Comparison of ENCODE assay signal across 8 cellular contexts in the genomic region with DNA sequence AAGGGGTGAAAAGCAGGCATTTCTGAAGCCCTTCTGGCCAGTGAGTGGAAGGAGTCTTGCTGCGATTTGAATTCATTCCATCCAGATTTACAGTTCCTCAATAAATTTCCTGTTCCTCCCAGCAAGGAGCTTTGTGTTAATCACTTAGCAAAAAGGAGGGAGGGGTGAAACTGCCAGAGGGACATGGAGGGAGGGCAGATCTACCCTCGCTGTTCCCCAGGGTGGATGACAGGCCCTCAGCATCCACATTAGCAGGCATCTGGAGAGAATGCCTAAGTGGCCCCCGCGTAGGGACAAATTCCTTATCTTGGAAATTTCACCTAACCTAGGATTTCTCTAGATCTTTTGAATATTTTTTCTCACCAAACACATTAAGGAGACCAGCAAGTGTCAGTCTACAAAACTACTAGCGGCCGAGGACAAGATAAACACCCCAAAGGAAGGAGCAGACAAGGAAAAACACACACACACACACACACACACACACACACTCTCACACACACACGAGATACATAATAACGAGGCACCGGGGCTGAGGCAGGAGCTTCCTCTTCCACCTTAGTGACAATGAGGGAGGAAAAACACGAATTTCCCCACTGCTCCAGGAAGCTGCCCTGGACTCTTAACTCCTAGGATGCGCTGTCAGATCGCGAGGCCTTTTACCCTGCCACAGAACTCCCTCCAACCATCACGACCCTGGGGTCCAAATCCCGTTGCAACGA. TPM values are rescaled to one million over a fixed set of nuclear protein-coding genes. Genes with fewer than 3 reads are reported as not detected.
DNase-seq lines count a peak whose midpoint lies in the region; ATAC-seq and TF ChIP-seq lines count a peak whose summit lies in the region.

No MANE protein-coding gene starts in this region.

- DNase-seq in DMS 273 (lab: John Stamatoyannopoulos, UW; ENCODE audit: unreplicated experiment), result peak; percentile 54
- no peak for DNase-seq in DMS 273 treated with DMSO at 0.1 percent for 48 hours (lab: John Stamatoyannopoulos, UW)
- peak; percentile 23 for DNase-seq in PC-3
- DNase-seq in dermis microvascular lymphatic vessel endothelial cell (ENCODE audit: low read depth in 2 of 2), result peak; percentile 14 to 55
- DNase-seq in mesothelial cell of epicardium (ENCODE audit: low spot score in 2 of 2, unreplicated experiment in 2 of 2), result no peak
- DNase-seq in activated CD4-positive, CD25-positive, alpha-beta regulatory T cell (lab: John Stamatoyannopoulos, UW), result no peak
- no peak for DNase-seq in stimulated activated CD4-positive, alpha-beta T cell treated with anti-CD3 and anti-CD28 coated beads, Interleukin-15, amount 100 ng/mL, for 24 hours

- peak overlapping the region; percentile 88 for H3K9ac ChIP-seq in PC-3 (ENCODE audit: low read length)

- peaks cover 14% of the 10 kb centered on the region for H3K4me1 ChIP-seq in PC-3 (ENCODE audit: insufficient read depth, low read length)

- no TSS peak for BruUV-seq in PC-3 (replicated peaks; lab: Mats Ljungman, UMichigan)

- no peaks in the 10 kb centered on the region for H3K9me3 Mint-ChIP-seq in mesothelial cell of epicardium

- H3K27ac Mint-ChIP-seq in mesothelial cell of epicardium, result peak overlapping the region; percentile 99

- H3K36me3 ChIP-seq in PC-3 (ENCODE audit: low read depth, low read length), result peaks cover 35% of the 10 kb centered on the region

- POLR2A ChIA-PET in PC-3 (lab: Charles Lee; ENCODE audit: unreplicated experiment), result no interaction called here

- TF ChIP-seq CTCF in PC-3 (conservative IDR thresholded peaks at IDR 0.05; ENCODE audit: low read depth, low read length), result no peak
- no peak for TF ChIP-seq CTCF in mesothelial cell of epicardium (IDR thresholded peaks at IDR 0.05; ENCODE audit: unreplicated experiment)

- peaks cover 38% of the 10 kb centered on the region for H3K79me2 ChIP-seq in PC-3 (ENCODE audit: low read length)

- no peaks in the 10 kb centered on the region for H3F3A ChIP-seq in PC-3 (ENCODE audit: low read length, unreplicated experiment)

- no peaks in the 10 kb centered on the region for H3K27me3 ChIP-seq in PC-3 (ENCODE audit: low read length)

- peaks cover 21% of the 10 kb centered on the region for H4K20me1 ChIP-seq in PC-3 (ENCODE audit: low read length)

- H3K4me3 Mint-ChIP-seq in mesothelial cell of epicardium, result peak overlapping the region; percentile 97

- H3K4me3 ChIP-seq in PC-3 (ENCODE audit: low read length), result peak overlapping the region; percentile 93

- H3K4me2 ChIP-seq in PC-3 (ENCODE audit: low read length), result peak overlapping the region; percentile 92

- H3K4me1 Mint-ChIP-seq in mesothelial cell of epicardium, result peaks cover 86% of the 10 kb centered on the region

- H3K27ac ChIP-seq in PC-3 (ENCODE audit: low read length), result peak overlapping the region; percentile 48

- no peaks in the 10 kb centered on the region for H3K27me3 Mint-ChIP-seq in mesothelial cell of epicardium (ENCODE audit: low read depth)

- H2AFZ ChIP-seq in PC-3 (ENCODE audit: low read length), result peak overlapping the region; percentile 85

- no peaks in the 10 kb centered on the region for H3K9me3 ChIP-seq in PC-3 (ENCODE audit: low read length)

- intact Hi-C loops in PC-3 (cut with micrococcal nuclease), result no loop called here

- CTCF ChIA-PET in PC-3 (lab: Charles Lee), result interaction anchor here (1.0 to 3.1 kb wide), 2 partner anchors 19 to 47 kb away, joined by 3 to 18 read pairs; no protein-coding TSS in a partner anchor

- ATAC-seq in PC-3 (peak; percentile 8), GM18907 (IDR thresholded peaks at IDR 0.05; ENCODE audit: unreplicated experiment) (no peak)

- H3K36me3 Mint-ChIP-seq in mesothelial cell of epicardium, result peaks cover 5% of the 10 kb centered on the region

- no peaks in the 10 kb centered on the region for H3K9me2 ChIP-seq in PC-3 (replicated peaks; ENCODE audit: low read length)

RNA-seq across cellular contexts. Expression of a gene that starts 1.0 kb away (rescaled TPM):
- 10.1 and 12.2 TPM in 2 replicates for total RNA-seq in PC-3 (2014; rRNA removed)
- 11.2 and 15.9 TPM in 2 replicates for total RNA-seq in dermis microvascular lymphatic vessel endothelial cell
- 57.8 to 61.7 TPM (median 60.6 TPM) in 3 replicates for total RNA-seq in mesothelial cell of epicardium

RNA-seq across cellular contexts. Expression of a gene that starts 37.6 kb away (rescaled TPM):
- total RNA-seq in PC-3 (2014; rRNA removed), result not detected in 2 replicates
- under 0.01 TPM in 1 of 2 replicates, not detected in the other for total RNA-seq in dermis microvascular lymphatic vessel endothelial cell
- not detected in 3 replicates for total RNA-seq in mesothelial cell of epicardium

Comparison
In these comparisons a context has a peak if more than half of its experiments do, and no peak if none do; other contexts are left out.
1. DNase-seq: peak in DMS 273 (single experiment), PC-3 (single experiment) and dermis microvascular lymphatic vessel endothelial cell (2 of 2); none in DMS 273 treated with DMSO at 0.1 percent for 48 hours (single experiment), mesothelial cell of epicardium (0 of 2), activated CD4-positive, CD25-positive, alpha-beta regulatory T cell (0 of 4) and stimulated activated CD4-positive, alpha-beta T cell treated with anti-CD3 and anti-CD28 coated beads, Interleukin-15, amount 100 ng/mL, for 24 hours (single experiment).